In genomic region chr3:122912772-122913538, GRCh38 we compare ENCODE assay signal across 24 cellular contexts.
DNase-seq lines count a peak whose midpoint lies in the region; ATAC-seq and TF ChIP-seq lines count a peak whose summit lies in the region.
"Had no signal": no experiment of that assay in that cellular context is flagged by ENCODE, and none has a peak within 500 bp of the region (broad histone marks: within the 10 kb centered on the region; RNA-seq: fewer than 3 reads in every experiment).

No MANE protein-coding gene starts in this region.

- H3K4me1 Mint-ChIP-seq in MCF 10A (ENCODE audit: insufficient read depth, unreplicated experiment) (no peaks in the 10 kb centered on the region), immature natural killer cell (peaks cover 0 to 3% of the 10 kb centered on the region in 2 donors)
- H3K4me1 Mint-ChIP-seq in central memory CD8-positive, alpha-beta T cell, result peaks cover 13% of the 10 kb centered on the region
- H3K4me1 Mint-ChIP-seq: nephron had no signal

- 51 to 63% methylated on average over 2 to 59 of the region's 76 CpGs for WGBS in testis, 2 donors

- H3K27ac ChIP-seq in breast epithelium, result no peak overlapping the region
- no peak overlapping the region for H3K27ac ChIP-seq in testis
- no peak overlapping the region for H3K27ac ChIP-seq in caudate nucleus (ENCODE audit: low read depth, low read length)
- H3K27ac ChIP-seq: brain microvascular endothelial cell, ovary had no signal

- H3K27ac Mint-ChIP-seq in MCF 10A (ENCODE audit: low read depth, unreplicated experiment) (no peak overlapping the region), immature natural killer cell (no peak overlapping the region)
- no peak overlapping the region for H3K27ac Mint-ChIP-seq in central memory CD8-positive, alpha-beta T cell (ENCODE audit: low read depth)
- H3K27ac Mint-ChIP-seq: activated naive CD4-positive, alpha-beta T cell treated with anti-CD3 and anti-CD28 coated beads, Interleukin-2, amount 50 U/mL, for 24 hours; nephron; stimulated activated effector memory CD8-positive, alpha-beta T cell treated with anti-CD3 and anti-CD28 coated beads, Interleukin-12 subunit alpha, Interleukin-12 subunit beta, amount 100 ng/mL, for 72 hours had no signal

- TF ChIP-seq CTCF in breast epithelium (IDR thresholded peaks at IDR 0.05) (no peak), MCF 10A (IDR thresholded peaks at IDR 0.05; ENCODE audit: unreplicated experiment) (no peak), testis (IDR thresholded peaks at IDR 0.05) (no peak)

- H3K4me3 ChIP-seq in breast epithelium (peak overlapping the region in 2 of 3 donors; percentile 16 to 50), testis (peak overlapping the region; percentile 29 to 53)
- H3K4me3 ChIP-seq: ovary had no signal

- H3K4me3 Mint-ChIP-seq in MCF 10A (ENCODE audit: unreplicated experiment) (no peak overlapping the region), immature natural killer cell (no peak overlapping the region)
- no peak overlapping the region for H3K4me3 Mint-ChIP-seq in central memory CD8-positive, alpha-beta T cell
- H3K4me3 Mint-ChIP-seq: activated naive CD4-positive, alpha-beta T cell treated with anti-CD3 and anti-CD28 coated beads, Interleukin-2, amount 50 U/mL, for 24 hours; nephron; stimulated activated effector memory CD8-positive, alpha-beta T cell treated with anti-CD3 and anti-CD28 coated beads, Interleukin-12 subunit alpha, Interleukin-12 subunit beta, amount 100 ng/mL, for 72 hours had no signal

- H3K36me3 ChIP-seq in breast epithelium (no peaks in the 10 kb centered on the region), testis (ENCODE audit: low read depth, missing control alignments) (no peaks in the 10 kb centered on the region)
- H3K36me3 ChIP-seq: brain microvascular endothelial cell, ovary had no signal

- H3K9me3 Mint-ChIP-seq in MCF 10A (ENCODE audit: unreplicated experiment) (no peaks in the 10 kb centered on the region), immature natural killer cell (no peaks in the 10 kb centered on the region)
- H3K9me3 Mint-ChIP-seq in central memory CD8-positive, alpha-beta T cell, result no peaks in the 10 kb centered on the region
- H3K9me3 Mint-ChIP-seq: activated naive CD4-positive, alpha-beta T cell treated with anti-CD3 and anti-CD28 coated beads, Interleukin-2, amount 50 U/mL, for 24 hours; nephron; stimulated activated effector memory CD8-positive, alpha-beta T cell treated with anti-CD3 and anti-CD28 coated beads, Interleukin-12 subunit alpha, Interleukin-12 subunit beta, amount 100 ng/mL, for 72 hours had no signal

- TF ChIP-seq POLR2A in breast epithelium (IDR thresholded peaks at IDR 0.05), result no peak
- TF ChIP-seq POLR2A in testis (IDR thresholded peaks at IDR 0.05), result no peak

- BruUV-seq in MCF 10A (replicated peaks; lab: Mats Ljungman, UMichigan), result no TSS peak

- POLR2A ChIA-PET in MCF 10A (lab: Yijun Ruan, JAX), result no interaction called here

- H3K9me3 ChIP-seq in breast epithelium, result no peaks in the 10 kb centered on the region
- H3K9me3 ChIP-seq in testis, result no peaks in the 10 kb centered on the region
- H3K9me3 ChIP-seq: ovary had no signal

- H3K4me1 ChIP-seq in breast epithelium, result no peaks in the 10 kb centered on the region
- H3K4me1 ChIP-seq in testis, result no peaks in the 10 kb centered on the region

- H3K27me3 Mint-ChIP-seq in MCF 10A (ENCODE audit: insufficient read depth, unreplicated experiment), result peaks cover 12% of the 10 kb centered on the region
- peaks cover 59% of the 10 kb centered on the region for H3K27me3 Mint-ChIP-seq in central memory CD8-positive, alpha-beta T cell
- peaks cover 2 to 13% (median 13%) of the 10 kb centered on the region in 3 donors for H3K27me3 Mint-ChIP-seq in immature natural killer cell (ENCODE audit: low read depth in 3 of 3)

- H3K27me3 ChIP-seq in breast epithelium (peaks cover 0 to 35% of the 10 kb centered on the region in 2 donors), testis (no peaks in the 10 kb centered on the region)
- H3K27me3 ChIP-seq: ovary had no signal

- no peak for DNase-seq in breast epithelium (ENCODE audit: low spot score in 2 of 2)
- DNase-seq in MCF 10A (ENCODE audit: unreplicated experiment), result no peak
- no peak for DNase-seq in central memory CD8-positive, alpha-beta T cell (ENCODE audit: low spot score in 2 of 2)
- peak; percentile 47 for DNase-seq in islet precursor cell
- DNase-seq in testis, result no peak
- DNase-seq in immature natural killer cell, result no peak
- DNase-seq in NCI-H1105 (lab: John Stamatoyannopoulos, UW), result no peak
- no peak for DNase-seq in caudate nucleus (lab: John Stamatoyannopoulos, UW)
- DNase-seq: activated CD4-positive, alpha-beta T cell treated with anti-CD3 and anti-CD28 coated beads for 1 hour; activated T-cell treated with anti-CD3 and anti-CD28 coated beads for 4 hours; amniotic stem cell; brain microvascular endothelial cell; DMS79 treated with DMSO at 0.1 percent for 48 hours; effector CD8-positive, alpha-beta T cell; GF-D8; MM.1S; NCI-H2029; NCI-H526; ovary; retina; T-helper 2 cell had no signal

- ATAC-seq in central memory CD8-positive, alpha-beta T cell (replicated peaks; ENCODE audit: extremely low read depth, poor library complexity, severe bottlenecking), result peak; percentile 14
- ATAC-seq: stimulated activated effector memory CD8-positive, alpha-beta T cell treated with anti-CD3 and anti-CD28 coated beads, Interleukin-12 subunit alpha, Interleukin-12 subunit beta, amount 100 ng/mL, for 72 hours had no signal

- H3K36me3 Mint-ChIP-seq in MCF 10A (ENCODE audit: insufficient read depth, unreplicated experiment) (no peaks in the 10 kb centered on the region), immature natural killer cell (no peaks in the 10 kb centered on the region)
- no peaks in the 10 kb centered on the region for H3K36me3 Mint-ChIP-seq in central memory CD8-positive, alpha-beta T cell (ENCODE audit: insufficient read depth)
- H3K36me3 Mint-ChIP-seq: activated naive CD4-positive, alpha-beta T cell treated with anti-CD3 and anti-CD28 coated beads, Interleukin-2, amount 50 U/mL, for 24 hours; stimulated activated effector memory CD8-positive, alpha-beta T cell treated with anti-CD3 and anti-CD28 coated beads, Interleukin-12 subunit alpha, Interleukin-12 subunit beta, amount 100 ng/mL, for 72 hours had no signal

- CTCF ChIA-PET in MCF 10A (lab: Yijun Ruan, JAX), result no interaction called here

- intact Hi-C loops in breast epithelium (cut with DNase I; ENCODE audit: low total_unique reads), result no loop called here
- intact Hi-C loops in MCF 10A (cut with micrococcal nuclease), result no loop called here
- intact Hi-C loops in testis (cut with DNase I; ENCODE audit: low total_unique reads), result no loop called here
